1 cellular context compared by ENCODE assay signal in genomic region chr1:62621907-62622306, GRCh38.
TF ChIP-seq lines count a peak whose summit lies in the region.

No MANE protein-coding gene starts in this region.

TF ChIP-seq in HepG2, 621 proteins besides CTCF, POLR2A, EP300 and RAD21 (continued from another document and continues in another):
- TF ChIP-seq, protein P1, sequence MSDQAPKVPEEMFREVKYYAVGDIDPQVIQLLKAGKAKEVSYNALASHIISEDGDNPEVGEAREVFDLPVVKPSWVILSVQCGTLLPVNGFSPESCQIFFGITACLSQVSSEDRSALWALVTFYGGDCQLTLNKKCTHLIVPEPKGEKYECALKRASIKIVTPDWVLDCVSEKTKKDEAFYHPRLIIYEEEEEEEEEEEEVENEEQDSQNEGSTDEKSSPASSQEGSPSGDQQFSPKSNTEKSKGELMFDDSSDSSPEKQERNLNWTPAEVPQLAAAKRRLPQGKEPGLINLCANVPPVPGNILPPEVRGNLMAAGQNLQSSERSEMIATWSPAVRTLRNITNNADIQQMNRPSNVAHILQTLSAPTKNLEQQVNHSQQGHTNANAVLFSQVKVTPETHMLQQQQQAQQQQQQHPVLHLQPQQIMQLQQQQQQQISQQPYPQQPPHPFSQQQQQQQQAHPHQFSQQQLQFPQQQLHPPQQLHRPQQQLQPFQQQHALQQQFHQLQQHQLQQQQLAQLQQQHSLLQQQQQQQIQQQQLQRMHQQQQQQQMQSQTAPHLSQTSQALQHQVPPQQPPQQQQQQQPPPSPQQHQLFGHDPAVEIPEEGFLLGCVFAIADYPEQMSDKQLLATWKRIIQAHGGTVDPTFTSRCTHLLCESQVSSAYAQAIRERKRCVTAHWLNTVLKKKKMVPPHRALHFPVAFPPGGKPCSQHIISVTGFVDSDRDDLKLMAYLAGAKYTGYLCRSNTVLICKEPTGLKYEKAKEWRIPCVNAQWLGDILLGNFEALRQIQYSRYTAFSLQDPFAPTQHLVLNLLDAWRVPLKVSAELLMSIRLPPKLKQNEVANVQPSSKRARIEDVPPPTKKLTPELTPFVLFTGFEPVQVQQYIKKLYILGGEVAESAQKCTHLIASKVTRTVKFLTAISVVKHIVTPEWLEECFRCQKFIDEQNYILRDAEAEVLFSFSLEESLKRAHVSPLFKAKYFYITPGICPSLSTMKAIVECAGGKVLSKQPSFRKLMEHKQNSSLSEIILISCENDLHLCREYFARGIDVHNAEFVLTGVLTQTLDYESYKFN (CRISPR knock-in tag; conservative IDR thresholded peaks at IDR 0.05): peak; percentile 91
- TF ChIP-seq JDP2 (CRISPR knock-in tag; IDR thresholded peaks at IDR 0.05; ENCODE audit: borderline replicate concordance) (peak; percentile 67; the same call in 1 of the 2 replicates), IRF1 (CRISPR knock-in tag; IDR thresholded peaks at IDR 0.05; ENCODE audit: low read depth) (no peak), KDM5B (CRISPR knock-in tag; IDR thresholded peaks at IDR 0.05; ENCODE audit: borderline replicate concordance) (no peak), FLYWCH1 (CRISPR knock-in tag; IDR thresholded peaks at IDR 0.05) (no peak), PLRG1 (conservative IDR thresholded peaks at IDR 0.05) (no peak), AHR (CRISPR knock-in tag; IDR thresholded peaks at IDR 0.05) (peak; percentile 64; the same call in 1 of the 2 replicates), ZNF44 (CRISPR knock-in tag; IDR thresholded peaks at IDR 0.05) (no peak), ZNF33A (CRISPR knock-in tag; IDR thresholded peaks at IDR 0.05; ENCODE audit: borderline replicate concordance) (no peak), ZNF800 (CRISPR knock-in tag; IDR thresholded peaks at IDR 0.05) (no peak), HOXA3 (CRISPR knock-in tag; IDR thresholded peaks at IDR 0.05) (peak; percentile 86), ZNF263 (CRISPR knock-in tag; IDR thresholded peaks at IDR 0.05) (no peak), SPEN (CRISPR knock-in tag; IDR thresholded peaks at IDR 0.05; ENCODE audit: low read depth) (peak; percentile 61; the same call in 1 of the 2 replicates), MAFK (conservative IDR thresholded peaks at IDR 0.05 in 1 of 2, IDR thresholded peaks at IDR 0.05 in 1 of 2; ENCODE audit: low read length in 2 of 2) (peak; percentile 64 to 76), PRDM10 (CRISPR knock-in tag; IDR thresholded peaks at IDR 0.05; ENCODE audit: low read depth) (0 out of 2 replicates have a peak, but pooled peaks have one; percentile 55), GTF2F1 (IDR thresholded peaks at IDR 0.05; ENCODE audit: low read length) (no peak), ZNF841 (CRISPR knock-in tag; IDR thresholded peaks at IDR 0.05; ENCODE audit: borderline replicate concordance) (no peak), GATAD1 (CRISPR knock-in tag; IDR thresholded peaks at IDR 0.05) (peak; percentile 74), SETDB1 (CRISPR knock-in tag; IDR thresholded peaks at IDR 0.05; ENCODE audit: borderline replicate concordance) (no peak), AHDC1 (CRISPR knock-in tag; IDR thresholded peaks at IDR 0.05; ENCODE audit: borderline replicate concordance) (peak; percentile 95), ZBTB20 (CRISPR knock-in tag; IDR thresholded peaks at IDR 0.05; ENCODE audit: borderline replicate concordance, low read depth) (peak; percentile 82; the same call in 1 of the 2 replicates), ZNF383 (CRISPR knock-in tag; IDR thresholded peaks at IDR 0.05; ENCODE audit: borderline replicate concordance) (no peak), ZNF460 (CRISPR knock-in tag; IDR thresholded peaks at IDR 0.05; ENCODE audit: borderline replicate concordance) (no peak), SIX1 (CRISPR knock-in tag; IDR thresholded peaks at IDR 0.05; ENCODE audit: borderline replicate concordance) (peak; percentile 58; the same call in 1 of the 2 replicates), IKZF1 (IDR thresholded peaks at IDR 0.05) (no peak), MAZ (IDR thresholded peaks at IDR 0.05; ENCODE audit: borderline replicate concordance, low read depth, low read length) (no peak), MAZ (CRISPR knock-in tag; IDR thresholded peaks at IDR 0.05; ENCODE audit: low read depth) (peak; percentile 63; the same call in 1 of the 2 replicates), EHMT2 (IDR thresholded peaks at IDR 0.05; ENCODE audit: borderline replicate concordance, low read depth, low read length) (peak; percentile 80; the same call in 1 of the 2 replicates), ZNF468 (CRISPR knock-in tag; IDR thresholded peaks at IDR 0.05) (no peak)
- TF ChIP-seq, protein P2, sequence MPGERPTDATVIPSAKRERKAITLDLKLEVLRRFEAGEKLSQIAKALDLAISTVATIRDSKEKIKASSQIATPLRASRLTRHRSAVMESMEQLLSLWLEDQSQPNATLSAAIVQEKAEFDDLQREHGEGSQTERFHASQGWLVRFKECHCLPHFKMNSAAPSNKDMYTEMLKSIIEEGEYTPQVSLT (CRISPR knock-in tag; IDR thresholded peaks at IDR 0.05; ENCODE audit: borderline replicate concordance, low read depth): no peak; the same call in 1 of the 2 replicates
- TF ChIP-seq, protein P3, sequence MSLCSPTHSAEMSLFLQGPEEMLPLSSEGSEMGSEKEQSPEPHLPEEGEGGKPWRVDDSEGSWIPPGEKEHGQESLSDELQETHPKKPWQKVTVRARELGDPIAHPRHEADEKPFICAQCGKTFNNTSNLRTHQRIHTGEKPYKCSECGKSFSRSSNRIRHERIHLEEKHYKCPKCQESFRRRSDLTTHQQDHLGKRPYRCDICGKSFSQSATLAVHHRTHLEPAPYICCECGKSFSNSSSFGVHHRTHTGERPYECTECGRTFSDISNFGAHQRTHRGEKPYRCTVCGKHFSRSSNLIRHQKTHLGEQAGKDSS (CRISPR knock-in tag; IDR thresholded peaks at IDR 0.05; ENCODE audit: borderline replicate concordance, low read depth): peak; percentile 59; the same call in 1 of the 2 replicates
- TF ChIP-seq, protein P4, sequence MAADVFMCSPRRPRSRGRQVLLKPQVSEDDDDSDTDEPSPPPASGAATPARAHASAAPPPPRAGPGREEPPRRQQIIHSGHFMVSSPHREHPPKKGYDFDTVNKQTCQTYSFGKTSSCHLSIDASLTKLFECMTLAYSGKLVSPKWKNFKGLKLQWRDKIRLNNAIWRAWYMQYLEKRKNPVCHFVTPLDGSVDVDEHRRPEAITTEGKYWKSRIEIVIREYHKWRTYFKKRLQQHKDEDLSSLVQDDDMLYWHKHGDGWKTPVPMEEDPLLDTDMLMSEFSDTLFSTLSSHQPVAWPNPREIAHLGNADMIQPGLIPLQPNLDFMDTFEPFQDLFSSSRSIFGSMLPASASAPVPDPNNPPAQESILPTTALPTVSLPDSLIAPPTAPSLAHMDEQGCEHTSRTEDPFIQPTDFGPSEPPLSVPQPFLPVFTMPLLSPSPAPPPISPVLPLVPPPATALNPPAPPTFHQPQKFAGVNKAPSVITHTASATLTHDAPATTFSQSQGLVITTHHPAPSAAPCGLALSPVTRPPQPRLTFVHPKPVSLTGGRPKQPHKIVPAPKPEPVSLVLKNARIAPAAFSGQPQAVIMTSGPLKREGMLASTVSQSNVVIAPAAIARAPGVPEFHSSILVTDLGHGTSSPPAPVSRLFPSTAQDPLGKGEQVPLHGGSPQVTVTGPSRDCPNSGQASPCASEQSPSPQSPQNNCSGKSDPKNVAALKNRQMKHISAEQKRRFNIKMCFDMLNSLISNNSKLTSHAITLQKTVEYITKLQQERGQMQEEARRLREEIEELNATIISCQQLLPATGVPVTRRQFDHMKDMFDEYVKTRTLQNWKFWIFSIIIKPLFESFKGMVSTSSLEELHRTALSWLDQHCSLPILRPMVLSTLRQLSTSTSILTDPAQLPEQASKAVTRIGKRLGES (CRISPR knock-in tag; IDR thresholded peaks at IDR 0.05; ENCODE audit: borderline replicate concordance): no peak; the same call in 1 of the 2 replicates
